Comparison of ENCODE assay signal across 8 cellular contexts in genomic region chr5:143404416-143405062, GRCh38. TPM values are rescaled to one million over a fixed set of nuclear protein-coding genes. Genes with fewer than 3 reads are reported as not detected.
A peak's percentile ranks its signal among the peaks of the same experiment; 100 is the strongest.
DNase-seq lines count a peak whose midpoint lies in the region; ATAC-seq and TF ChIP-seq lines count a peak whose summit lies in the region.

No MANE protein-coding gene starts in this region.

- peak; percentile 19 for DNase-seq in COR-L47 (lab: John Stamatoyannopoulos, UW)
- DNase-seq in HUDEP-2 (lab: John Stamatoyannopoulos, UW; ENCODE audit: unreplicated experiment in 76 of 76): peak in 72 of 76 experiments; percentile 6 to 87 (median 70)
- peak; percentile 67 to 72 for DNase-seq in SJCRH30
- peak; percentile 69 to 79 (median 70) for DNase-seq in activated naive CD4-positive, alpha-beta T cell (lab: John Stamatoyannopoulos, UW)
- DNase-seq in superior temporal gyrus (ENCODE audit: extremely low spot score): peak; percentile 76

- H3K27ac ChIP-seq in SJCRH30: peak overlapping the region; percentile 97
- peak overlapping the region; percentile 77 to 100 (median 96) for H3K27ac ChIP-seq in gastroesophageal sphincter
- H3K27ac ChIP-seq in neutrophil: peak overlapping the region; percentile 98

- H3K9me3 ChIP-seq in SJCRH30 (replicated peaks): no peaks in the 10 kb centered on the region
- no peaks in the 10 kb centered on the region for H3K9me3 ChIP-seq in gastroesophageal sphincter
- H3K9me3 ChIP-seq in neutrophil: no peaks in the 10 kb centered on the region

- WGBS in gastroesophageal sphincter (ENCODE audit: low coverage in 1 of 2), 2 donors: 0 to 8% methylated on average over 2 to 11 of the region's 41 CpGs

- H3K4me3 ChIP-seq in SJCRH30 (peak overlapping the region; percentile 77), gastroesophageal sphincter (peak overlapping the region; percentile 54 to 93), neutrophil (ENCODE audit: low read depth in 1 of 2, low read length in 1 of 2) (peak overlapping the region; percentile 91 to 99)

- no peak for TF ChIP-seq CTCF in gastroesophageal sphincter (IDR thresholded peaks at IDR 0.05)
- no peak for TF ChIP-seq CTCF in neutrophil (IDR thresholded peaks at IDR 0.05)

- no peak for TF ChIP-seq POLR2A in gastroesophageal sphincter (IDR thresholded peaks at IDR 0.05)

- TF ChIP-seq EP300 in gastroesophageal sphincter (IDR thresholded peaks at IDR 0.05): no peak

- H3K4me1 ChIP-seq in SJCRH30 (no peaks in the 10 kb centered on the region; the same call in 1 of the 2 replicates), gastroesophageal sphincter (peaks cover 0 to 19% (median 0%) of the 10 kb centered on the region in 3 donors), neutrophil (ENCODE audit: control insufficient read depth in 1 of 2, insufficient read depth in 1 of 2, low read depth in 1 of 2, low read length in 1 of 2) (peaks cover 33 to 34% of the 10 kb centered on the region in 2 experiments)

- H3K36me3 ChIP-seq in SJCRH30 (peaks cover 3% of the 10 kb centered on the region), gastroesophageal sphincter (no peaks in the 10 kb centered on the region), neutrophil (peaks cover 12% of the 10 kb centered on the region)

- H3K27me3 ChIP-seq in SJCRH30 (no peaks in the 10 kb centered on the region), gastroesophageal sphincter (no peaks in the 10 kb centered on the region), neutrophil (peaks cover 8% of the 10 kb centered on the region)

- ATAC-seq in GM21381 (IDR thresholded peaks at IDR 0.05; ENCODE audit: unreplicated experiment): peak; percentile 18
- ATAC-seq in gastroesophageal sphincter: peak; percentile 62

RNA-seq across cellular contexts. Expression of gene NR3C1, which starts 1.1 kb away (rescaled TPM):
- 27.9 and 31.9 TPM in 2 replicates for total RNA-seq in SJCRH30 (2014; rRNA removed; shearing (Covaris generic))
- 100 to 1,000 TPM in 1 of 4 donors, 10 to 100 TPM in 3; 69.7 to 103 (median 85.6) TPM for total RNA-seq in gastroesophageal sphincter

Comparison
In these comparisons a context has a peak if more than half of its experiments do, and no peak if none do; other contexts are left out.
1. Peak in every context shown above with its lines: DNase-seq, ATAC-seq, H3K4me3 ChIP-seq and H3K27ac ChIP-seq.
2. DNase-seq: peak in every context shown above with its lines; median percentile 76 in superior temporal gyrus; 70 in HUDEP-2; 70 in SJCRH30; 70 in activated naive CD4-positive, alpha-beta T cell; 19 in COR-L47.